1 cellular context compared by ENCODE assay signal in genomic region chr18:25229080-25229479, GRCh38.
TF ChIP-seq lines count a peak whose summit lies in the region.

No MANE protein-coding gene starts in this region.

TF ChIP-seq in K562, 482 proteins besides CTCF, POLR2A, EP300 and RAD21 (continued from another document and continues in another):
- TF ChIP-seq ZNF277 (CRISPR knock-in tag; IDR thresholded peaks at IDR 0.05; ENCODE audit: borderline replicate concordance) (no peak), PRMT5 (CRISPR knock-in tag; IDR thresholded peaks at IDR 0.05) (no peak), SREBF1 (IDR thresholded peaks at IDR 0.05; ENCODE audit: borderline replicate concordance, low read depth, low read length) (no peak), YBX1 (IDR thresholded peaks at IDR 0.05) (no peak), RUNX1 (IDR thresholded peaks at IDR 0.05; ENCODE audit: low read depth) (no peak), ELF1 (tag; IDR thresholded peaks at IDR 0.05) (no peak), STAT5A (IDR thresholded peaks at IDR 0.05; ENCODE audit: borderline replicate concordance, low read length) (peak; percentile 76), HIVEP1 (CRISPR knock-in tag; IDR thresholded peaks at IDR 0.05) (no peak), ZNF583 (CRISPR knock-in tag; IDR thresholded peaks at IDR 0.05) (no peak), SNAPC5 (CRISPR knock-in tag; IDR thresholded peaks at IDR 0.05) (no peak), ZBTB40 (IDR thresholded peaks at IDR 0.05) (no peak), ZBTB40 (CRISPR knock-in tag; IDR thresholded peaks at IDR 0.05) (no peak), ZNF77 (CRISPR knock-in tag; IDR thresholded peaks at IDR 0.05) (no peak), NKRF (IDR thresholded peaks at IDR 0.05; ENCODE audit: borderline replicate concordance) (no peak), ZNF644 (tag; IDR thresholded peaks at IDR 0.05; ENCODE audit: low read depth) (no peak), THRB (CRISPR knock-in tag; conservative IDR thresholded peaks at IDR 0.05) (no peak), CHAMP1 (IDR thresholded peaks at IDR 0.05) (0 out of 2 replicates have a peak, but pooled peaks have one; percentile 16), ZNF696 (CRISPR knock-in tag; conservative IDR thresholded peaks at IDR 0.05) (no peak), ZNF561 (CRISPR knock-in tag; conservative IDR thresholded peaks at IDR 0.05) (no peak), NR3C1 (CRISPR knock-in tag; IDR thresholded peaks at IDR 0.05) (no peak), NR2C1 (IDR thresholded peaks at IDR 0.05) (no peak), NR2C1 (tag; IDR thresholded peaks at IDR 0.05) (no peak), PATZ1 (CRISPR knock-in tag; IDR thresholded peaks at IDR 0.05; ENCODE audit: borderline replicate concordance) (no peak), MAX (CRISPR knock-in tag; IDR thresholded peaks at IDR 0.05) (no peak), CREB3 (tag; conservative IDR thresholded peaks at IDR 0.05; ENCODE audit: low read depth) (no peak), MITF (IDR thresholded peaks at IDR 0.05) (no peak), ATF7 (IDR thresholded peaks at IDR 0.05) (peak; percentile 48; the same call in 1 of the 2 replicates), JUN (IDR thresholded peaks at IDR 0.05; ENCODE audit: borderline replicate concordance, low read depth, low read length) (peak; percentile 39; the same call in 1 of the 2 replicates), JUN (CRISPR knock-in tag; IDR thresholded peaks at IDR 0.05; ENCODE audit: borderline replicate concordance) (no peak), TEAD1 (CRISPR knock-in tag; IDR thresholded peaks at IDR 0.05) (no peak), ZKSCAN3 (CRISPR knock-in tag; IDR thresholded peaks at IDR 0.05) (no peak), JUND (IDR thresholded peaks at IDR 0.05; ENCODE audit: borderline replicate concordance, low read depth, low read length) (peak; percentile 57; the same call in 1 of the 2 replicates), JUND (tag; IDR thresholded peaks at IDR 0.05; ENCODE audit: borderline replicate concordance, low read depth, low read length) (no peak; the same call in 2 of the 3 replicates), SMAD2 (IDR thresholded peaks at IDR 0.05; ENCODE audit: low read depth, low read length) (no peak), ILK (tag; IDR thresholded peaks at IDR 0.05; ENCODE audit: borderline replicate concordance, low read depth) (no peak), MAFK (IDR thresholded peaks at IDR 0.05; ENCODE audit: low read length) (no peak), NCOA1 (IDR thresholded peaks at IDR 0.05; ENCODE audit: low read depth) (0 out of 2 replicates have a peak, but pooled peaks have one; percentile 40), GTF2F1 (IDR thresholded peaks at IDR 0.05; ENCODE audit: low read depth, low read length) (no peak), SMAD3 (CRISPR knock-in tag; conservative IDR thresholded peaks at IDR 0.05) (no peak), KLF16 (IDR thresholded peaks at IDR 0.05) (peak; percentile 85), MECOM (CRISPR knock-in tag; IDR thresholded peaks at IDR 0.05) (no peak), NFRKB (IDR thresholded peaks at IDR 0.05; ENCODE audit: low read depth) (no peak), KDM5B (IDR thresholded peaks at IDR 0.05; ENCODE audit: insufficient replicate concordance, low read depth, low read length) (no peak), YY1 (IDR thresholded peaks at IDR 0.05; ENCODE audit: borderline replicate concordance in 1 of 3, control insufficient read depth in 1 of 3, extremely low read depth in 1 of 3, insufficient read depth in 3 of 3, insufficient read length in 1 of 3, insufficient replicate concordance in 2 of 3, low read depth in 1 of 3, low read length in 2 of 3) (no peak)
